In genomic region chr12:53100466-53101151, GRCh38 we compare ENCODE assay signal across 30 cellular contexts. TPM values are rescaled to one million over a fixed set of nuclear protein-coding genes. Genes with fewer than 3 reads are reported as not detected.
DNase-seq lines count a peak whose midpoint lies in the region; ATAC-seq and TF ChIP-seq lines count a peak whose summit lies in the region.
"Had no signal": no experiment of that assay in that cellular context is flagged by ENCODE, and none has a peak within 500 bp of the region (broad histone marks: within the 10 kb centered on the region; RNA-seq: fewer than 3 reads in every experiment).

No MANE protein-coding gene starts in this region.

- in situ Hi-C loops in ACHN (cut with HindIII; ENCODE audit: low pct_ligation_motif_present, low pct_unique_long_range_greater_than_20kb, low sequenced_read_pairs), result no loop called here

- WGBS in SK-N-SH (ENCODE audit: low lambda C conversion rate), result 87% methylated on average over 12 of the region's 13 CpGs
- 73 to 77% methylated on average over 8 to 13 of the region's 13 CpGs for whole genome bisulfite sequencing in tibial nerve, 2 donors
- WGBS in esophagus squamous epithelium, 2 donors, result 90 to 93% methylated on average over 3 to 6 of the region's 13 CpGs

- no peaks in the 10 kb centered on the region for H3K9me2 ChIP-seq in SK-N-SH

- TF ChIP-seq CTCF in SK-N-SH (IDR thresholded peaks at IDR 0.05), result no peak
- no peak for TF ChIP-seq CTCF in tibial nerve (IDR thresholded peaks at IDR 0.05)
- TF ChIP-seq CTCF in esophagus squamous epithelium (IDR thresholded peaks at IDR 0.05), result no peak

- CTCF ChIA-PET in SK-N-SH (lab: Yijun Ruan, JAX), result interaction anchor here (0.6 to 7.6 kb wide), 18 partner anchors 8 to 167 kb away, joined by 3 to 385 read pairs (median 6); partner anchors contain the start of genes ESPL1, SPRYD3 and TNS2

- H3K27me3 ChIP-seq in SK-N-SH (ENCODE audit: insufficient read depth) (no peaks in the 10 kb centered on the region), tibial nerve (no peaks in the 10 kb centered on the region), esophagus squamous epithelium (no peaks in the 10 kb centered on the region)

- H3K79me2 ChIP-seq in SK-N-SH (ENCODE audit: insufficient read depth), result peaks cover 10% of the 10 kb centered on the region; the same call in 1 of the 2 replicates

- H4K20me1 ChIP-seq in SK-N-SH (ENCODE audit: insufficient read depth), result no peaks in the 10 kb centered on the region

- TF ChIP-seq EP300 in SK-N-SH (IDR thresholded peaks at IDR 0.05; ENCODE audit: borderline replicate concordance in 1 of 2, low read depth in 1 of 2, low read length in 1 of 2) (no peak), tibial nerve (IDR thresholded peaks at IDR 0.05) (no peak)

- POLR2A ChIA-PET in SK-N-SH (lab: Yijun Ruan, JAX), result no interaction called here

- TF ChIP-seq POLR2A in tibial nerve (IDR thresholded peaks at IDR 0.05) (no peak), esophagus squamous epithelium (IDR thresholded peaks at IDR 0.05) (no peak)

- peaks cover 10 to 21% of the 10 kb centered on the region in 2 experiments; a peak in 2 of 4 replicates for H3K4me1 ChIP-seq in SK-N-SH (ENCODE audit: control insufficient read depth in 1 of 2, insufficient read depth in 2 of 2, low read depth in 1 of 2, low read length in 1 of 2)
- peaks cover 0 to 90% (median 42%) of the 10 kb centered on the region in 4 donors for H3K4me1 ChIP-seq in tibial nerve
- peaks cover 27 to 67% (median 39%) of the 10 kb centered on the region in 3 donors for H3K4me1 ChIP-seq in esophagus squamous epithelium

- peaks cover 30% of the 10 kb centered on the region for H3F3A ChIP-seq in SK-N-SH (replicated peaks; ENCODE audit: insufficient read depth)

- TF ChIP-seq RAD21 in SK-N-SH (IDR thresholded peaks at IDR 0.05; ENCODE audit: low read length), result no peak

- H3K9me3 ChIP-seq in SK-N-SH, result no peaks in the 10 kb centered on the region
- no peaks in the 10 kb centered on the region for H3K9me3 ChIP-seq in tibial nerve
- H3K9me3 ChIP-seq in esophagus squamous epithelium, result no peaks in the 10 kb centered on the region

- no peak for ATAC-seq in SK-N-SH treated with all-trans-retinoic acid at 6 μM for 48 hours
- ATAC-seq: activated CD4-positive, CD25-positive, alpha-beta regulatory T cell treated with anti-CD3 and anti-CD28 coated beads, Interleukin-2, amount 50 U/mL, for 24 hours; activated CD8-positive, alpha-beta T cell treated with anti-CD3 and anti-CD28 coated beads, Interleukin-2, amount 10 ng/mL, durations not matched to agents 7 days and 5 days; activated T-cell treated with anti-CD3 and anti-CD28 coated beads, Interleukin-2, amount 50 U/mL, for 4 hours; stimulated activated memory B cell treated with anti-CD40 and anti-IgM and Interleukin-4, amounts not matched to agents 10 μg/mL and 1 μg/mL and 100 μg/mL, for 72 hours; T-cell had no signal

- H3K9ac ChIP-seq in SK-N-SH, result no peak overlapping the region

- intact Hi-C loops in esophagus squamous epithelium (cut with DNase I), result loop anchor here (5.0 kb wide), 1 partner anchor 33 kb away; no protein-coding TSS in a partner anchor

- no peak overlapping the region for H3K27ac ChIP-seq in SK-N-SH (ENCODE audit: low read depth in 2 of 2, low read length in 1 of 2)
- H3K27ac ChIP-seq in tibial nerve, result peak overlapping the region in 3 of 4 donors; percentile 19 to 93 (median 72)
- no peak overlapping the region for H3K27ac ChIP-seq in esophagus squamous epithelium
- H3K27ac ChIP-seq: 22Rv1 had no signal

- H3K4me3 ChIP-seq in SK-N-SH (ENCODE audit: low read depth in 2 of 2, low read length in 1 of 2), result no peak overlapping the region
- H3K4me3 ChIP-seq in tibial nerve, result peak overlapping the region in 1 of 4 donors; percentile 85
- H3K4me3 ChIP-seq in esophagus squamous epithelium, result no peak overlapping the region
- H3K4me3 ChIP-seq: lung had no signal

- DNase-seq in SK-N-SH, result no peak
- peak; percentile 25 for DNase-seq in SW480 (ENCODE audit: low spot score)
- peak; percentile 82 for DNase-seq in mesenteric fat pad (ENCODE audit: low spot score)
- DNase-seq in tibial nerve (ENCODE audit: low spot score in 2 of 2), result no peak
- DNase-seq in esophagus squamous epithelium (lab: John Stamatoyannopoulos, UW), result no peak
- DNase-seq in GM19238 (ENCODE audit: insufficient read length, low spot score), result no peak
- no peak for DNase-seq in ACHN
- DNase-seq: activated CD8-positive, alpha-beta T cell treated with anti-CD3 and anti-CD28 coated beads, Interleukin-2, amount 10 ng/mL, durations not matched to agents 7 days and 5 days; activated naive CD4-positive, alpha-beta T cell; activated T-cell treated with anti-CD3 and anti-CD28 coated beads, Interleukin-2, amount 50 U/mL, for 4 hours; amygdala; CD4-positive, alpha-beta T cell; DMS 273 treated with DMSO at 0.1 percent for 48 hours; islet precursor cell; MM.1S; NCI-H1436; NCI-H2107; NCI-H510A; NK-92 treated with Interleukin-12 subunit alpha and Interleukin-12 subunit beta, amount 100 ng/mL, for 24 hours; SIG-M5; small intestine; stimulated activated CD4-positive, alpha-beta T cell treated with anti-CD3 and anti-CD28 coated beads, Interleukin-2, amount 100 ng/mL, for 48 hours; T-cell had no signal

- no peak overlapping the region for H2AFZ ChIP-seq in SK-N-SH (ENCODE audit: low read depth)

- H3K4me2 ChIP-seq in SK-N-SH, result 0 out of 2 replicates have a peak overlapping the region, but pooled peaks have one; percentile 33

- H3K36me3 ChIP-seq in SK-N-SH (replicated peaks in 1 of 2; ENCODE audit: control insufficient read depth in 1 of 2, insufficient read depth in 2 of 2, low read length in 1 of 2) (peaks cover 8% of the 10 kb centered on the region in 2 experiments), tibial nerve (peaks cover 0 to 24% (median 0%) of the 10 kb centered on the region in 3 donors), esophagus squamous epithelium (peaks cover 0 to 14% (median 0%) of the 10 kb centered on the region in 3 donors)

TF ChIP-seq in SK-N-SH, 30 proteins besides CTCF, POLR2A, EP300 and RAD21 (continues in another document):
- no peak for TF ChIP-seq RFX5 (IDR thresholded peaks at IDR 0.05; ENCODE audit: low read length)
- TF ChIP-seq GABPA (IDR thresholded peaks at IDR 0.05; ENCODE audit: low read depth), result no peak
- no peak for TF ChIP-seq POLR2AphosphoS5 (IDR thresholded peaks at IDR 0.05; ENCODE audit: low read depth, low read length)
- TF ChIP-seq ZBTB33 (IDR thresholded peaks at IDR 0.05; ENCODE audit: borderline replicate concordance, low read depth), result no peak

TF ChIP-seq in SK-N-SH treated with all-trans-retinoic acid at 6 μM for 48 hours, 23 proteins besides CTCF, POLR2A, EP300 and RAD21:
- no peak for TF ChIP-seq ZC3H10 (CRISPR knock-in tag; IDR thresholded peaks at IDR 0.05)
- no peak for TF ChIP-seq ZNF70 (CRISPR knock-in tag; IDR thresholded peaks at IDR 0.05)
- TF ChIP-seq TOX (CRISPR knock-in tag; IDR thresholded peaks at IDR 0.05; ENCODE audit: borderline replicate concordance), result no peak
- TF ChIP-seq, protein P1, sequence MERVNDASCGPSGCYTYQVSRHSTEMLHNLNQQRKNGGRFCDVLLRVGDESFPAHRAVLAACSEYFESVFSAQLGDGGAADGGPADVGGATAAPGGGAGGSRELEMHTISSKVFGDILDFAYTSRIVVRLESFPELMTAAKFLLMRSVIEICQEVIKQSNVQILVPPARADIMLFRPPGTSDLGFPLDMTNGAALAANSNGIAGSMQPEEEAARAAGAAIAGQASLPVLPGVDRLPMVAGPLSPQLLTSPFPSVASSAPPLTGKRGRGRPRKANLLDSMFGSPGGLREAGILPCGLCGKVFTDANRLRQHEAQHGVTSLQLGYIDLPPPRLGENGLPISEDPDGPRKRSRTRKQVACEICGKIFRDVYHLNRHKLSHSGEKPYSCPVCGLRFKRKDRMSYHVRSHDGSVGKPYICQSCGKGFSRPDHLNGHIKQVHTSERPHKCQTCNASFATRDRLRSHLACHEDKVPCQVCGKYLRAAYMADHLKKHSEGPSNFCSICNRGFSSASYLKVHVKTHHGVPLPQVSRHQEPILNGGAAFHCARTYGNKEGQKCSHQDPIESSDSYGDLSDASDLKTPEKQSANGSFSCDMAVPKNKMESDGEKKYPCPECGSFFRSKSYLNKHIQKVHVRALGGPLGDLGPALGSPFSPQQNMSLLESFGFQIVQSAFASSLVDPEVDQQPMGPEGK (CRISPR knock-in tag; IDR thresholded peaks at IDR 0.05; ENCODE audit: borderline replicate concordance), result no peak
- no peak for TF ChIP-seq RARB (CRISPR knock-in tag; IDR thresholded peaks at IDR 0.05)
- no peak for TF ChIP-seq ZFP3 (CRISPR knock-in tag; IDR thresholded peaks at IDR 0.05)
- TF ChIP-seq ESRRG (CRISPR knock-in tag; IDR thresholded peaks at IDR 0.05), result no peak

RNA-seq across cellular contexts. Expression of gene SOAT2, which starts 2.7 kb away (rescaled TPM):
- 0.13 and 0.18 TPM in 2 replicates for polyA plus RNA-seq in SK-N-SH (2012; rRNA removed)
- polyA plus RNA-seq in SK-N-SH (2012; cell fraction: cytosol; rRNA removed), result 0.04 and 0.06 TPM in 2 replicates
- 0.40 and 0.58 TPM in 2 replicates for polyA plus RNA-seq in SK-N-SH (2012; cell fraction: nucleus; rRNA removed)
- not detected for total RNA-seq in mesenteric fat pad
- 1 to 10 TPM in 1 of 4 donors, under 1 TPM in 3; 0.30 to 2.9 (median 0.72) TPM for total RNA-seq in tibial nerve
- total RNA-seq in esophagus squamous epithelium, result not detected
- total RNA-seq: bronchial epithelial cell, temporal lobe had no signal

RNA-seq across cellular contexts. Expression of gene IGFBP6, which starts 3.1 kb away (rescaled TPM):
- 290 and 570 TPM in 2 replicates for polyA plus RNA-seq in SK-N-SH (2012; rRNA removed)
- 204 and 327 TPM in 2 replicates for polyA plus RNA-seq in SK-N-SH (2012; cell fraction: cytosol; rRNA removed)
- polyA plus RNA-seq in SK-N-SH (2012; cell fraction: nucleus; rRNA removed), result 223 and 345 TPM in 2 replicates
- total RNA-seq in mesenteric fat pad (195 TPM), tibial nerve (1,000 to 10,000 TPM; 1,043 to 8,473 (median 5,787) TPM), esophagus squamous epithelium (100 to 1,000 TPM in 2 of 4 donors, 10 to 100 TPM in 2; 34.5 to 506 (median 94.0) TPM)

RNA-seq across cellular contexts. Expression of gene SPRYD3, which starts 21.4 kb away (rescaled TPM):
- 20.3 and 25.8 TPM in 2 replicates for polyA plus RNA-seq in SK-N-SH (2012; rRNA removed)
- 14.7 and 19.4 TPM in 2 replicates for polyA plus RNA-seq in SK-N-SH (2012; cell fraction: cytosol; rRNA removed)
- 20.4 and 23.9 TPM in 2 replicates for polyA plus RNA-seq in SK-N-SH (2012; cell fraction: nucleus; rRNA removed)
- total RNA-seq in mesenteric fat pad (46.2 TPM), tibial nerve (10 to 100 TPM; 51.8 to 57.0 (median 54.3) TPM), esophagus squamous epithelium (10 to 100 TPM; 28.2 to 41.4 (median 29.2) TPM)

RNA-seq across cellular contexts. Expression of gene TNS2, which starts 50.7 kb away (rescaled TPM):
- polyA plus RNA-seq in SK-N-SH (2012; rRNA removed), result 32.7 and 50.0 TPM in 2 replicates
- polyA plus RNA-seq in SK-N-SH (2012; cell fraction: cytosol; rRNA removed), result 9.6 and 17.3 TPM in 2 replicates
- 225 and 321 TPM in 2 replicates for polyA plus RNA-seq in SK-N-SH (2012; cell fraction: nucleus; rRNA removed)
- total RNA-seq in mesenteric fat pad (210 TPM), tibial nerve (100 to 1,000 TPM; 411 to 653 (median 546) TPM), esophagus squamous epithelium (10 to 100 TPM; 10.8 to 82.0 (median 20.8) TPM)

Comparison
In these comparisons a context has a peak if more than half of its experiments do, and no peak if none do; other contexts are left out.
1. DNase-seq: peak in SW480 (single experiment) and mesenteric fat pad (single experiment); none in SK-N-SH (single experiment), tibial nerve (0 of 2), esophagus squamous epithelium (single experiment), GM19238 (single experiment) and ACHN (single experiment).
2. H3K27ac ChIP-seq: peak in tibial nerve (3 of 4); none in SK-N-SH (0 of 2) and esophagus squamous epithelium (0 of 4).